ENCODE assay signal across 38 cellular contexts in the genomic region with DNA sequence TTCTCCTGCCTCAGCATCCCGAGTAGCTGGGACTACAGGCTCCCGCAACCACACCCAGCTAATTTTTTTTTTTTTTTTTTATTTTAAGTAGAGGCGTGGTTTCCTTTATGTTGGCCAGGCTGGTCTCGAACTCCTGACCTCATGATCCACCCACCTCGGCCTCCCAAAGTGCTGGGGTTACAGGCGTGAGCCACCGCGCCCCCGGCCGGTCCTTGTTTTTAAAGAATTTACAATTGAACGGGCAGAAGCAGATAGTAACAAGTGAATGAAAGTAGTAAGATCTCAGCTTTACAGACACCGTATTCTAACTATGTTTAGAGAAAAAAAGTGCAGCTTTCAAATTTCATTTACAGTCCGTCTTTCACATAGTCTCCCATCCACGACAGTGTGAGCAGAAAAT.
"Had no signal": no experiment of that assay in that cellular context is flagged by ENCODE, and none has a peak within 500 bp of the region (broad histone marks: within the 10 kb centered on the region; RNA-seq: fewer than 3 reads in every experiment).

No MANE protein-coding gene starts in this region.

- H3K36me3 Mint-ChIP-seq: activated naive CD4-positive, alpha-beta T cell treated with anti-CD3 and anti-CD28 coated beads, Interleukin-2, amount 10 ng/mL, durations not matched to agents 7 days and 5 days; activated naive CD4-positive, alpha-beta T cell treated with anti-CD3 and anti-CD28 coated beads, Interleukin-2, amount 50 U/mL, for 24 hours; activated naive CD4-positive, alpha-beta T cell treated with anti-CD3 and anti-CD28 coated beads, Interleukin-2, amount 50 U/mL, for 72 hours; activated naive CD8-positive, alpha-beta T cell; activated naive CD8-positive, alpha-beta T cell treated with anti-CD3 and anti-CD28 coated beads for 36 hours; activated naive CD8-positive, alpha-beta T cell treated with anti-CD3 and anti-CD28 coated beads, Interleukin-2, amount 10 ng/mL, durations not matched to agents 7 days and 5 days; brain had no signal

- H3K36me3 ChIP-seq: adrenal gland, ascending aorta, brain microvascular endothelial cell, breast epithelium, cardiac muscle cell had no signal

- H3K27me3 Mint-ChIP-seq: activated naive CD4-positive, alpha-beta T cell treated with anti-CD3 and anti-CD28 coated beads, Interleukin-2, amount 10 ng/mL, durations not matched to agents 7 days and 5 days; activated naive CD4-positive, alpha-beta T cell treated with anti-CD3 and anti-CD28 coated beads, Interleukin-2, amount 50 U/mL, for 24 hours; activated naive CD8-positive, alpha-beta T cell; activated naive CD8-positive, alpha-beta T cell treated with anti-CD3 and anti-CD28 coated beads for 36 hours; activated naive CD8-positive, alpha-beta T cell treated with anti-CD3 and anti-CD28 coated beads, Interleukin-2, amount 10 ng/mL, durations not matched to agents 7 days and 5 days; activated naive CD8-positive, alpha-beta T cell treated with anti-CD3 and anti-CD28 coated beads, Interleukin-2, amount 50 U/mL, for 24 hours; activated T-cell treated with anti-CD3 and anti-CD28 coated beads, Interleukin-2, amount 50 U/mL, for 24 hours; activated T-helper 17 cell treated with anti-CD3 and anti-CD28 coated beads, Interleukin-2, amount 50 U/mL, for 72 hours; brain; central memory CD8-positive, alpha-beta T cell had no signal

- H3K9me3 Mint-ChIP-seq: activated naive CD4-positive, alpha-beta T cell treated with anti-CD3 and anti-CD28 coated beads for 36 hours; activated naive CD4-positive, alpha-beta T cell treated with anti-CD3 and anti-CD28 coated beads, Interleukin-2, amount 50 U/mL, for 24 hours; activated naive CD8-positive, alpha-beta T cell treated with anti-CD3 and anti-CD28 coated beads, Interleukin-2, amount 50 U/mL, for 24 hours; activated T-cell treated with anti-CD3 and anti-CD28 coated beads, Interleukin-2, amount 50 U/mL, for 4 hours; activated T-helper 1 cell treated with anti-CD3 and anti-CD28 coated beads, Interleukin-12 subunit alpha, Interleukin-12 subunit beta, Interleukin-2, Interleukin-4 antibody, amounts not matched to agents 30 ng/mL and 10 ng/mL and 1 ng/mL, durations not matched to agents 14 hours and 24 hours and 36 hours; activated T-helper 17 cell treated with anti-CD3 and anti-CD28 coated beads, Interleukin-2, amount 50 U/mL, for 72 hours; activated T-helper 2 cell treated with anti-CD3 and anti-CD28 coated beads, Interferon-gamma antibody, Interleukin-2, Interleukin-4, amounts not matched to agents 10 μg/mL and 5 μg/mL and 100 μg/mL, durations not matched to agents 14 hours and 24 hours and 36 hours had no signal

- DNase-seq: activated effector memory CD4-positive, alpha-beta T cell treated with anti-CD3 and anti-CD28 coated beads, Interleukin-2, amount 50 U/mL, for 16 hours; activated effector memory CD4-positive, alpha-beta T cell treated with Interleukin-2 at 50 U/mL for 16 hours; activated gamma-delta T cell; activated gamma-delta T cell treated with Interleukin-2 at 50 U/mL for 16 hours; activated naive CD4-positive, alpha-beta T cell; activated naive CD4-positive, alpha-beta T cell treated with anti-CD3 and anti-CD28 coated beads for 36 hours; activated naive CD4-positive, alpha-beta T cell treated with anti-CD3 and anti-CD28 coated beads, Interleukin-2, amount 10 ng/mL, durations not matched to agents 7 days and 5 days; activated naive CD4-positive, alpha-beta T cell treated with anti-CD3 and anti-CD28 coated beads, Interleukin-2, amount 50 U/mL, for 16 hours; activated naive CD4-positive, alpha-beta T cell treated with Interleukin-2 at 50 U/mL for 16 hours; activated naive CD8-positive, alpha-beta T cell treated with anti-CD3 and anti-CD28 coated beads for 36 hours; activated naive CD8-positive, alpha-beta T cell treated with anti-CD3 and anti-CD28 coated beads, Interleukin-2, amount 10 ng/mL, durations not matched to agents 7 days and 5 days; activated naive CD8-positive, alpha-beta T cell treated with anti-CD3 and anti-CD28 coated beads, Interleukin-2, amount 50 U/mL, for 24 hours; activated T-cell treated with anti-CD3 and anti-CD28 coated beads, Interleukin-2, amount 50 U/mL, for 1 hour; activated T-cell treated with anti-CD3 and anti-CD28 coated beads, Interleukin-2, amount 50 U/mL, for 24 hours; activated T-cell treated with anti-CD3 and anti-CD28 coated beads, Interleukin-2, amount 50 U/mL, for 4 hours; activated T-cell treated with anti-CD3 and anti-CD28 coated beads, Interleukin-2, amount 50 U/mL, for 48 hours; activated T-cell treated with anti-CD3 and anti-CD28 coated beads, Interleukin-2, amount 50 U/mL, for 72 hours; adrenal gland; amniotic stem cell; amygdala; anterior cingulate cortex; aorta; body of pancreas; brain microvascular endothelial cell; caudate nucleus; central memory CD4-positive, alpha-beta T cell; cerebellar nuclear complex had no signal

- H3K27ac ChIP-seq: adrenal gland, ascending aorta, body of pancreas, brain microvascular endothelial cell, breast epithelium, cardiac muscle cell had no signal

- H3K4me3 ChIP-seq: adrenal gland, ascending aorta, body of pancreas, breast epithelium, cardiac muscle cell had no signal

- H3K4me3 Mint-ChIP-seq: activated naive CD4-positive, alpha-beta T cell treated with anti-CD3 and anti-CD28 coated beads for 36 hours; activated naive CD4-positive, alpha-beta T cell treated with anti-CD3 and anti-CD28 coated beads, Interleukin-2, amount 10 ng/mL, durations not matched to agents 7 days and 5 days; activated naive CD4-positive, alpha-beta T cell treated with anti-CD3 and anti-CD28 coated beads, Interleukin-2, amount 50 U/mL, for 24 hours; activated naive CD8-positive, alpha-beta T cell; activated naive CD8-positive, alpha-beta T cell treated with anti-CD3 and anti-CD28 coated beads for 36 hours; activated naive CD8-positive, alpha-beta T cell treated with anti-CD3 and anti-CD28 coated beads, Interleukin-2, amount 10 ng/mL, durations not matched to agents 7 days and 5 days; activated naive CD8-positive, alpha-beta T cell treated with anti-CD3 and anti-CD28 coated beads, Interleukin-2, amount 50 U/mL, for 24 hours; activated T-cell treated with anti-CD3 and anti-CD28 coated beads, Interleukin-2, amount 50 U/mL, for 24 hours; activated T-cell treated with anti-CD3 and anti-CD28 coated beads, Interleukin-2, amount 50 U/mL, for 4 hours; activated T-cell treated with anti-CD3 and anti-CD28 coated beads, Interleukin-2, amount 50 U/mL, for 72 hours; activated T-helper 1 cell treated with anti-CD3 and anti-CD28 coated beads, Interleukin-12 subunit alpha, Interleukin-12 subunit beta, Interleukin-2, Interleukin-4 antibody, amounts not matched to agents 30 ng/mL and 10 ng/mL and 1 ng/mL, durations not matched to agents 14 hours and 24 hours and 36 hours; activated T-helper 17 cell treated with anti-CD3 and anti-CD28 coated beads, Interleukin-2, amount 50 U/mL, for 72 hours; brain; central memory CD8-positive, alpha-beta T cell had no signal

- H3K4me1 Mint-ChIP-seq: activated naive CD4-positive, alpha-beta T cell treated with anti-CD3 and anti-CD28 coated beads, Interleukin-2, amount 10 ng/mL, durations not matched to agents 7 days and 5 days; activated naive CD4-positive, alpha-beta T cell treated with anti-CD3 and anti-CD28 coated beads, Interleukin-2, amount 50 U/mL, for 24 hours; activated naive CD8-positive, alpha-beta T cell treated with anti-CD3 and anti-CD28 coated beads for 36 hours; activated naive CD8-positive, alpha-beta T cell treated with anti-CD3 and anti-CD28 coated beads, Interleukin-2, amount 10 ng/mL, durations not matched to agents 7 days and 5 days; activated naive CD8-positive, alpha-beta T cell treated with anti-CD3 and anti-CD28 coated beads, Interleukin-2, amount 50 U/mL, for 24 hours; activated T-helper 17 cell treated with anti-CD3 and anti-CD28 coated beads, Interleukin-2, amount 50 U/mL, for 72 hours; central memory CD8-positive, alpha-beta T cell had no signal

- H3K9me3 ChIP-seq: adrenal gland, ascending aorta, body of pancreas, breast epithelium had no signal

- ATAC-seq: activated naive CD4-positive, alpha-beta T cell treated with anti-CD3 and anti-CD28 coated beads, Interleukin-2, amount 50 U/mL, for 72 hours; activated naive CD8-positive, alpha-beta T cell treated with anti-CD3 and anti-CD28 coated beads, Interleukin-2, amount 50 U/mL, for 24 hours; activated T-cell treated with anti-CD3 and anti-CD28 coated beads, Interleukin-2, amount 50 U/mL, for 4 hours; activated T-cell treated with anti-CD3 and anti-CD28 coated beads, Interleukin-2, amount 50 U/mL, for 72 hours; activated T-helper 17 cell treated with anti-CD3 and anti-CD28 coated beads, Interleukin-2, amount 50 U/mL, for 72 hours; body of pancreas had no signal

- H3K27me3 ChIP-seq: adrenal gland, ascending aorta, body of pancreas, brain microvascular endothelial cell, breast epithelium, cardiac muscle cell had no signal

- H3K4me1 ChIP-seq: adrenal gland, ascending aorta, body of pancreas, breast epithelium had no signal

- H3K27ac Mint-ChIP-seq: activated naive CD4-positive, alpha-beta T cell treated with anti-CD3 and anti-CD28 coated beads for 36 hours; activated naive CD4-positive, alpha-beta T cell treated with anti-CD3 and anti-CD28 coated beads, Interleukin-2, amount 10 ng/mL, durations not matched to agents 7 days and 5 days; activated naive CD4-positive, alpha-beta T cell treated with anti-CD3 and anti-CD28 coated beads, Interleukin-2, amount 50 U/mL, for 24 hours; activated naive CD4-positive, alpha-beta T cell treated with anti-CD3 and anti-CD28 coated beads, Interleukin-2, amount 50 U/mL, for 72 hours; activated naive CD8-positive, alpha-beta T cell; activated naive CD8-positive, alpha-beta T cell treated with anti-CD3 and anti-CD28 coated beads for 36 hours; activated naive CD8-positive, alpha-beta T cell treated with anti-CD3 and anti-CD28 coated beads, Interleukin-2, amount 10 ng/mL, durations not matched to agents 7 days and 5 days; activated naive CD8-positive, alpha-beta T cell treated with anti-CD3 and anti-CD28 coated beads, Interleukin-2, amount 50 U/mL, for 24 hours; activated T-cell treated with anti-CD3 and anti-CD28 coated beads, Interleukin-2, amount 50 U/mL, for 24 hours; activated T-cell treated with anti-CD3 and anti-CD28 coated beads, Interleukin-2, amount 50 U/mL, for 72 hours; activated T-helper 1 cell treated with anti-CD3 and anti-CD28 coated beads, Interleukin-12 subunit alpha, Interleukin-12 subunit beta, Interleukin-2, Interleukin-4 antibody, amounts not matched to agents 30 ng/mL and 10 ng/mL and 1 ng/mL, durations not matched to agents 14 hours and 24 hours and 36 hours; activated T-helper 17 cell treated with anti-CD3 and anti-CD28 coated beads, Interleukin-2, amount 50 U/mL, for 72 hours; activated T-helper 2 cell treated with anti-CD3 and anti-CD28 coated beads, Interferon-gamma antibody, Interleukin-2, Interleukin-4, amounts not matched to agents 10 μg/mL and 5 μg/mL and 100 μg/mL, durations not matched to agents 14 hours and 24 hours and 36 hours; brain had no signal
